24 cellular contexts compared by ENCODE assay signal in the genomic region with DNA sequence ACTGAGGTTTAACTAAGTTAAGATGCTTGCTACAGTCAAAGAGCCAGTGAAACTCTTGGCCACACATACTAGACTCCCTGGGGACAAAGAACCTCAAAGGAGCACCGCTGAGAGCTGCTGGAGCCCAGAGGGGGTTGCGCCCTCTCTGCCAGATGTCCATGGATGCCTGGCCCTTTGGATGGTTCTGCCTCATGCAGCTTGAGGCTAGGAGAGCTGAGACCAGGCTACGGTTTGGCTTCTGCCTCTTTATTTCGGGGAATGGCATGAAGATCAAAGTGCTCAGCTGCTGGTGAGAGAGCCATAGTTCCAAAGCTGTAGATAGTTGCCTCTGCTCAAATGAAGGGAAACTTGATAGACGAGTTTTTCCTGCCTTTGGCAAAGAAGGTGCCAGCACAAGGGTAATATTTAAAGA. TPM values are rescaled to one million over a fixed set of nuclear protein-coding genes. Genes with fewer than 3 reads are reported as not detected.
A peak's percentile ranks its signal among the peaks of the same experiment; 100 is the strongest.
DNase-seq lines count a peak whose midpoint lies in the region; ATAC-seq, FAIRE-seq and TF ChIP-seq lines count a peak whose summit lies in the region.
"Had no signal": no experiment of that assay in that cellular context is flagged by ENCODE, and none has a peak within 500 bp of the region (broad histone marks: within the 10 kb centered on the region; RNA-seq: fewer than 3 reads in every experiment).

No MANE protein-coding gene starts in this region.

- no peak; the same call in 2 of the 3 replicates for ATAC-seq in GM23338
- ATAC-seq: CD8-positive, alpha-beta T cell; gastrocnemius medialis; natural killer cell had no signal

- H3K27ac Mint-ChIP-seq in type B pancreatic cell (peak overlapping the region; percentile 84), GM23338 (no peak overlapping the region)
- H3K27ac Mint-ChIP-seq: activated B cell treated with CpG ODN at 0.5 μM for 24 hours; CD8-positive, alpha-beta T cell; natural killer cell; progenitor cell of endocrine pancreas had no signal

- H3K36me3 Mint-ChIP-seq in type B pancreatic cell (peaks cover 4% of the 10 kb centered on the region), GM23338 (ENCODE audit: low read depth) (0 out of 3 replicates have a peak, but pooled peaks cover 2% of the 10 kb centered on the region)
- H3K36me3 Mint-ChIP-seq: CD8-positive, alpha-beta T cell; natural killer cell had no signal

- H3K79me2 ChIP-seq in keratinocyte (ENCODE audit: control insufficient read depth, insufficient read depth, low read length): no peaks in the 10 kb centered on the region
- no peaks in the 10 kb centered on the region for H3K79me2 ChIP-seq in GM23338 (replicated peaks; ENCODE audit: insufficient read depth)

- H3K9me2 ChIP-seq in GM23338 (ENCODE audit: insufficient read depth): peaks cover 6% of the 10 kb centered on the region; the same call in 1 of the 2 replicates

- H2AFZ ChIP-seq in keratinocyte (ENCODE audit: control insufficient read depth, low read length) (peak overlapping the region; percentile 65), GM23338 (no peak overlapping the region)

- peak; percentile 16 for DNase-seq in SIG-M5 treated with dmso at 0.1 percent for 504 hours (lab: John Stamatoyannopoulos, UW; ENCODE audit: unreplicated experiment)
- no peak for DNase-seq in SIG-M5 (lab: John Stamatoyannopoulos, UW)
- peak; percentile 10 for DNase-seq in RPMI7951 (ENCODE audit: low read depth)
- DNase-seq in keratinocyte (ENCODE audit: low read depth, low spot score): no peak
- no peak for DNase-seq in type B pancreatic cell (ENCODE audit: extremely low spot score, unreplicated experiment)
- no peak for DNase-seq in NCI-H1436 treated with DMSO at 0.1 percent for 48 hours (lab: John Stamatoyannopoulos, UW)
- no peak for DNase-seq in GM23338 (ENCODE audit: low spot score)
- no peak for DNase-seq in dermis blood vessel endothelial cell
- DNase-seq: ACHN; activated B cell treated with CpG ODN at 0.5 μM for 24 hours; CD8-positive, alpha-beta T cell; gastrocnemius medialis; GOT3; Kasumi-1; natural killer cell; NCI-H146; stimulated activated naive CD4-positive, alpha-beta T cell treated with Interleukin-2 at 50 U/mL for 16 hours; T-helper 1 cell had no signal

- H3K27me3 ChIP-seq in keratinocyte (ENCODE audit: control insufficient read depth, extremely low read depth, insufficient read depth, low read length) (no peaks in the 10 kb centered on the region), GM23338 (ENCODE audit: insufficient read depth) (no peaks in the 10 kb centered on the region)
- H3K27me3 ChIP-seq: gastrocnemius medialis had no signal

- H3K27ac ChIP-seq in keratinocyte (ENCODE audit: control insufficient read depth, insufficient read depth, low read length) (no peak overlapping the region), GM23338 (ENCODE audit: low read depth) (no peak overlapping the region)
- H3K27ac ChIP-seq: gastrocnemius medialis had no signal

- TF ChIP-seq CTCF in keratinocyte (optimal IDR thresholded peaks at IDR 0.05 in 1 of 3, IDR thresholded peaks at IDR 0.05 in 1 of 3, conservative IDR thresholded peaks at IDR 0.05 in 1 of 3; ENCODE audit: extremely low read depth in 1 of 3, insufficient read depth in 2 of 3, low read length in 3 of 3) (no peak), type B pancreatic cell (conservative IDR thresholded peaks at IDR 0.05) (no peak), GM23338 (conservative IDR thresholded peaks at IDR 0.05; ENCODE audit: low read depth in 2 of 2) (no peak)

- H3K36me3 ChIP-seq in keratinocyte (ENCODE audit: control insufficient read depth in 2 of 2, extremely low read depth in 1 of 2, insufficient read depth in 2 of 2, low read length in 2 of 2) (no peaks in the 10 kb centered on the region), GM23338 (ENCODE audit: insufficient read depth) (no peaks in the 10 kb centered on the region)
- H3K36me3 ChIP-seq: gastrocnemius medialis had no signal

- peak overlapping the region; percentile 48 for H3K4me2 ChIP-seq in keratinocyte (ENCODE audit: control insufficient read depth, extremely low read depth, insufficient read depth, low read depth, low read length)
- H3K4me2 ChIP-seq in GM23338: no peak overlapping the region

- H3K9me3 Mint-ChIP-seq in type B pancreatic cell (peaks cover 13% of the 10 kb centered on the region), GM23338 (peaks cover 3% of the 10 kb centered on the region; the same call in 2 of the 3 replicates)
- H3K9me3 Mint-ChIP-seq: CD8-positive, alpha-beta T cell; central memory CD8-positive, alpha-beta T cell had no signal

- H3K4me1 ChIP-seq in keratinocyte (ENCODE audit: control insufficient read depth, extremely low read depth, insufficient read depth, low read length) (peaks cover 50% of the 10 kb centered on the region), GM23338 (ENCODE audit: insufficient read depth) (no peaks in the 10 kb centered on the region)
- H3K4me1 ChIP-seq: gastrocnemius medialis had no signal

- no peak overlapping the region for H3K9ac ChIP-seq in keratinocyte (ENCODE audit: control insufficient read depth, extremely low read depth, insufficient read depth, low read length)

- peak overlapping the region; percentile 57 for H3K4me3 Mint-ChIP-seq in type B pancreatic cell
- no peak overlapping the region for H3K4me3 Mint-ChIP-seq in GM23338
- H3K4me3 Mint-ChIP-seq: activated B cell treated with CpG ODN at 0.5 μM for 24 hours; CD8-positive, alpha-beta T cell; central memory CD8-positive, alpha-beta T cell; natural killer cell had no signal

- peak; percentile 80 for FAIRE-seq in keratinocyte (lab: Jason Lieb, UNC)
- FAIRE-seq: endometrium, GM12891 had no signal

- H3K27me3 Mint-ChIP-seq in type B pancreatic cell: no peaks in the 10 kb centered on the region
- no peaks in the 10 kb centered on the region for H3K27me3 Mint-ChIP-seq in GM23338 (ENCODE audit: insufficient read depth, low read depth, poor library complexity)
- H3K27me3 Mint-ChIP-seq: progenitor cell of endocrine pancreas had no signal

- H3F3A ChIP-seq in GM23338 (replicated peaks; ENCODE audit: low read depth): no peaks in the 10 kb centered on the region

- dilution Hi-C loops in keratinocyte (cut with MboI; ENCODE audit: extremely low pct_ligation_motif_present, low sequenced_read_pairs): no loop called here

- H4K20me1 ChIP-seq in keratinocyte (ENCODE audit: control insufficient read depth, extremely low read depth, insufficient read depth, low read length): no peaks in the 10 kb centered on the region
- no peaks in the 10 kb centered on the region for H4K20me1 ChIP-seq in GM23338 (replicated peaks; ENCODE audit: insufficient read depth)

- H3K9me3 ChIP-seq in keratinocyte (ENCODE audit: control insufficient read depth, low read depth, low read length): no peaks in the 10 kb centered on the region
- H3K9me3 ChIP-seq: gastrocnemius medialis had no signal

- no peaks in the 10 kb centered on the region for H3K9me1 ChIP-seq in keratinocyte (ENCODE audit: control insufficient read depth, extremely low read depth, insufficient read depth, low read length)

- H3K4me3 ChIP-seq in keratinocyte (ENCODE audit: control insufficient read depth in 2 of 3, extremely low read depth in 1 of 3, insufficient read depth in 2 of 3, low read depth in 1 of 3, low read length in 3 of 3) (no peak overlapping the region), GM23338 (no peak overlapping the region)
- H3K4me3 ChIP-seq: gastrocnemius medialis, lung had no signal

- H3K4me1 Mint-ChIP-seq in type B pancreatic cell (ENCODE audit: unreplicated experiment) (peaks cover 6% of the 10 kb centered on the region), GM23338 (peaks cover 12% of the 10 kb centered on the region)
- H3K4me1 Mint-ChIP-seq: activated B cell treated with CpG ODN at 0.5 μM for 24 hours had no signal

RNA-seq across cellular contexts. Expression of a gene that starts 43.0 kb away (rescaled TPM):
- 0.12 and 0.20 TPM in 2 replicates for total RNA-seq in RPMI7951 (2014; rRNA removed; shearing (Covaris generic))
- polyA plus RNA-seq in keratinocyte (1.4 to 2.1 TPM (median 1.6 TPM) in 3 replicates), GM23338 (2016; fragmentation: Nextera tagmentation; extraction: Ambion mirVana) (0.13 and 0.52 TPM in 2 replicates)
- 1.8 TPM for polyA plus RNA-seq in keratinocyte (2011; ENCODE audit: low read depth)
- polyA plus RNA-seq in keratinocyte (2011; cell fraction: cytosol; rRNA removed): 1.1 and 1.8 TPM in 2 replicates
- polyA plus RNA-seq in keratinocyte (2011; cell fraction: nucleus; rRNA removed): 2.2 and 2.4 TPM in 2 replicates
- 1.3 and 2.9 TPM in 2 replicates for polyA plus RNA-seq in keratinocyte (2012; ENCODE audit: low replicate concordance)
- polyA minus RNA-seq in keratinocyte: 1.2 to 1.8 TPM (median 1.7 TPM) in 3 replicates
- polyA minus RNA-seq in keratinocyte (2011; cell fraction: cytosol; rRNA and poly(A)+ RNA removed): 6.7 TPM
- 4.0 and 6.3 TPM in 2 replicates for polyA minus RNA-seq in keratinocyte (2011; cell fraction: nucleus; rRNA and poly(A)+ RNA removed)
- total RNA-seq in type B pancreatic cell (ENCODE audit: low replicate concordance) (8.6 and 13.8 TPM in 2 replicates), dermis blood vessel endothelial cell (1.4 and 5.1 TPM in 2 replicates)
- total RNA-seq in GM23338 (2014; rRNA removed; shearing (Covaris generic)): 1.8 and 4.0 TPM in 2 replicates
- total RNA-seq: activated B cell treated with CpG ODN at 0.5 μM for 24 hours; activated CD8-positive, alpha-beta memory T cell treated with anti-CD3 and anti-CD28 coated beads for 36 hours; CD8-positive, alpha-beta T cell; natural killer cell had no signal

Comparison
In these comparisons a context has a peak if more than half of its experiments do, and no peak if none do; other contexts are left out.
1. DNase-seq: peak in SIG-M5 treated with dmso at 0.1 percent for 504 hours (single experiment) and RPMI7951 (single experiment); none in SIG-M5 (single experiment), keratinocyte (single experiment), type B pancreatic cell (single experiment), NCI-H1436 treated with DMSO at 0.1 percent for 48 hours (single experiment), GM23338 (single experiment) and dermis blood vessel endothelial cell (single experiment).